Comparison of ENCODE assay signal across 35 cellular contexts in genomic region chr22:27383896-27384295, GRCh38.
"Had no signal": no experiment of that assay in that cellular context is flagged by ENCODE, and none has a peak within 500 bp of the region (broad histone marks: within the 10 kb centered on the region; RNA-seq: fewer than 3 reads in every experiment).

No MANE protein-coding gene starts in this region.

- H3K4me3 ChIP-seq: esophagus squamous epithelium, gastroesophageal sphincter, heart right ventricle had no signal

- H3K27ac Mint-ChIP-seq: activated B cell treated with CpG ODN at 0.5 μM for 24 hours; activated CD8-positive, alpha-beta T cell treated with anti-CD3 and anti-CD28 coated beads for 36 hours; activated naive CD8-positive, alpha-beta T cell; activated T-helper 17 cell treated with anti-CD3 and anti-CD28 coated beads, Interleukin-2, amount 50 U/mL, for 72 hours; T-helper 17 cell; T-helper 2 cell treated with Interferon-gamma antibody and Interleukin-4, amounts not matched to agents 5 μg/mL and 100 μg/mL, for 36 hours had no signal

- H3K27ac ChIP-seq: brain microvascular endothelial cell, epithelial cell of prostate, esophagus squamous epithelium, gastroesophageal sphincter, heart right ventricle, WERI-Rb-1 had no signal

- H3K9me3 Mint-ChIP-seq: activated B cell treated with CpG ODN at 0.5 μM for 24 hours; activated CD8-positive, alpha-beta T cell treated with anti-CD3 and anti-CD28 coated beads for 36 hours; activated T-cell treated with anti-CD3 and anti-CD28 coated beads, Interleukin-2, amount 50 U/mL, for 4 hours; activated T-helper 17 cell treated with anti-CD3 and anti-CD28 coated beads, Interleukin-2, amount 50 U/mL, for 72 hours; central memory CD8-positive, alpha-beta T cell; T-helper 2 cell treated with Interferon-gamma antibody and Interleukin-4, amounts not matched to agents 5 μg/mL and 100 μg/mL, for 36 hours had no signal

- FAIRE-seq: astrocyte, bronchial epithelial cell, colon, endometrium, endothelial cell of umbilical vein had no signal

- H3K27me3 Mint-ChIP-seq: activated naive CD8-positive, alpha-beta T cell had no signal

- H3K36me3 Mint-ChIP-seq: activated naive CD8-positive, alpha-beta T cell had no signal

- H3K4me3 Mint-ChIP-seq: activated B cell treated with CpG ODN at 0.5 μM for 24 hours; activated CD8-positive, alpha-beta T cell treated with anti-CD3 and anti-CD28 coated beads for 36 hours; activated naive CD8-positive, alpha-beta T cell; activated T-cell treated with anti-CD3 and anti-CD28 coated beads, Interleukin-2, amount 50 U/mL, for 4 hours; activated T-helper 17 cell treated with anti-CD3 and anti-CD28 coated beads, Interleukin-2, amount 50 U/mL, for 72 hours; central memory CD8-positive, alpha-beta T cell; T-helper 17 cell; T-helper 2 cell treated with Interferon-gamma antibody and Interleukin-4, amounts not matched to agents 5 μg/mL and 100 μg/mL, for 36 hours had no signal

- H3K36me3 ChIP-seq: brain microvascular endothelial cell, esophagus squamous epithelium, gastroesophageal sphincter, heart right ventricle, WERI-Rb-1 had no signal

- H3K4me1 Mint-ChIP-seq: activated T-helper 17 cell treated with anti-CD3 and anti-CD28 coated beads, Interleukin-2, amount 50 U/mL, for 72 hours; central memory CD8-positive, alpha-beta T cell; T-helper 17 cell had no signal

- H3K9me3 ChIP-seq: esophagus squamous epithelium, gastroesophageal sphincter, heart right ventricle had no signal

- DNase-seq: activated B cell treated with CpG ODN at 0.5 μM for 24 hours; activated CD4-positive, alpha-beta T cell treated with anti-CD3 and anti-CD28 coated beads for 48 hours; activated CD4-positive, alpha-beta T cell treated with anti-CD3 and anti-CD28 coated beads, Interleukin-2, amount 50 U/mL, for 1 hour; activated CD4-positive, alpha-beta T cell treated with anti-CD3 and anti-CD28 coated beads, Interleukin-2, amount 50 U/mL, for 48 hours; activated CD8-positive, alpha-beta memory T cell treated with anti-CD3 and anti-CD28 coated beads for 24 hours; activated CD8-positive, alpha-beta T cell treated with anti-CD3 and anti-CD28 coated beads for 36 hours; activated effector memory CD4-positive, alpha-beta T cell treated with Interleukin-2 at 50 U/mL for 16 hours; activated gamma-delta T cell treated with Interleukin-2 at 50 U/mL for 16 hours; activated naive CD4-positive, alpha-beta T cell treated with anti-CD3 and anti-CD28 coated beads, Interleukin-2, amount 50 U/mL, for 16 hours; activated naive CD4-positive, alpha-beta T cell treated with Interleukin-2 at 50 U/mL for 16 hours; activated T-cell treated with anti-CD3 and anti-CD28 coated beads, Interleukin-2, amount 50 U/mL, for 4 hours; amniotic stem cell; anterior cingulate cortex; brain microvascular endothelial cell; cortex of kidney; dermis blood vessel endothelial cell; effector CD8-positive, alpha-beta T cell; esophagus squamous epithelium; foreskin melanocyte; heart right ventricle; T-helper 17 cell; T1000; WERI-Rb-1 had no signal

- H3K27me3 ChIP-seq: brain microvascular endothelial cell had no signal

- ATAC-seq: activated CD4-positive, CD25-positive, alpha-beta regulatory T cell treated with anti-CD3 and anti-CD28 coated beads, Interleukin-2, amount 50 U/mL, for 24 hours; activated CD8-positive, alpha-beta T cell treated with anti-CD3 and anti-CD28 coated beads for 36 hours; activated T-cell treated with anti-CD3 and anti-CD28 coated beads, Interleukin-2, amount 50 U/mL, for 4 hours; activated T-helper 17 cell treated with anti-CD3 and anti-CD28 coated beads, Interleukin-2, amount 50 U/mL, for 72 hours; gastroesophageal sphincter; heart right ventricle; T-helper 17 cell had no signal

- H3K4me1 ChIP-seq: gastroesophageal sphincter, heart right ventricle had no signal
